Comparison of ENCODE assay signal across 2 cellular contexts in the genomic region with DNA sequence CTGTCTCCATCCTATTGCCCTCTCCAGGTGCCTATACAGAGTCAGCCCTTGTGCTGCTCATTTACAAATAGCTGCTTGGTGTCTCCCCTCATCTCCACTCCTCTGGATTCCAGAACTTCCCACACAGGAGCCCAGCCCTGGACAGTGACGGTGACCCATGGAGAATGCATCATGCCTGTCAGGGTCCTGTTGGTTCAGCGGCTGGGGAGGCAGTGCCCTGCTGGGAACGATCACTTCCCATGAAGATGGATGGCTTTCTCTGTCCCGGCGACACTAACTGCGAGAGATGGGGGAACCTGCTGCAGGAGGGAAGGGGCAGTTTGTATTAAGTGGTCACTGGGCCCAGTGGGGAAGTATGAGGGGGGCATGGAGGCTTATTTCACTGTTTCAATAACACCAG.
TF ChIP-seq lines count a peak whose summit lies in the region.

No MANE protein-coding gene starts in this region.

TF ChIP-seq in H1, 55 proteins besides CTCF, POLR2A, EP300 and RAD21 (continued from another document):
- TF ChIP-seq ZNF274 (IDR thresholded peaks at IDR 0.05; ENCODE audit: borderline replicate concordance, extremely low read depth, low read length), result no peak
- TF ChIP-seq CREB1 (IDR thresholded peaks at IDR 0.05), result no peak
- TF ChIP-seq CHD1 (IDR thresholded peaks at IDR 0.05; ENCODE audit: low read depth, low read length), result no peak
- TF ChIP-seq, protein P1, sequence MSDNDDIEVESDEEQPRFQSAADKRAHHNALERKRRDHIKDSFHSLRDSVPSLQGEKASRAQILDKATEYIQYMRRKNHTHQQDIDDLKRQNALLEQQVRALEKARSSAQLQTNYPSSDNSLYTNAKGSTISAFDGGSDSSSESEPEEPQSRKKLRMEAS (IDR thresholded peaks at IDR 0.05), result no peak
- TF ChIP-seq SAP30 (IDR thresholded peaks at IDR 0.05; ENCODE audit: insufficient read depth, insufficient replicate concordance, low read length), result no peak
- TF ChIP-seq FOSL1 (IDR thresholded peaks at IDR 0.05; ENCODE audit: insufficient read depth, low read depth, low read length), result no peak
- no peak for TF ChIP-seq TCF12 (IDR thresholded peaks at IDR 0.05; ENCODE audit: low read depth, low read length)
- no peak for TF ChIP-seq SIN3A (conservative IDR thresholded peaks at IDR 0.05 in 1 of 2, IDR thresholded peaks at IDR 0.05 in 1 of 2; ENCODE audit: low read depth in 1 of 2, low read length in 2 of 2)
- TF ChIP-seq CEBPB (IDR thresholded peaks at IDR 0.05; ENCODE audit: low read depth, low read length), result no peak
- no peak for TF ChIP-seq SIX5 (IDR thresholded peaks at IDR 0.05; ENCODE audit: low read depth, low read length)

TF ChIP-seq in HepG2, 621 proteins besides CTCF, POLR2A, EP300 and RAD21:
- TF ChIP-seq, protein P2, sequence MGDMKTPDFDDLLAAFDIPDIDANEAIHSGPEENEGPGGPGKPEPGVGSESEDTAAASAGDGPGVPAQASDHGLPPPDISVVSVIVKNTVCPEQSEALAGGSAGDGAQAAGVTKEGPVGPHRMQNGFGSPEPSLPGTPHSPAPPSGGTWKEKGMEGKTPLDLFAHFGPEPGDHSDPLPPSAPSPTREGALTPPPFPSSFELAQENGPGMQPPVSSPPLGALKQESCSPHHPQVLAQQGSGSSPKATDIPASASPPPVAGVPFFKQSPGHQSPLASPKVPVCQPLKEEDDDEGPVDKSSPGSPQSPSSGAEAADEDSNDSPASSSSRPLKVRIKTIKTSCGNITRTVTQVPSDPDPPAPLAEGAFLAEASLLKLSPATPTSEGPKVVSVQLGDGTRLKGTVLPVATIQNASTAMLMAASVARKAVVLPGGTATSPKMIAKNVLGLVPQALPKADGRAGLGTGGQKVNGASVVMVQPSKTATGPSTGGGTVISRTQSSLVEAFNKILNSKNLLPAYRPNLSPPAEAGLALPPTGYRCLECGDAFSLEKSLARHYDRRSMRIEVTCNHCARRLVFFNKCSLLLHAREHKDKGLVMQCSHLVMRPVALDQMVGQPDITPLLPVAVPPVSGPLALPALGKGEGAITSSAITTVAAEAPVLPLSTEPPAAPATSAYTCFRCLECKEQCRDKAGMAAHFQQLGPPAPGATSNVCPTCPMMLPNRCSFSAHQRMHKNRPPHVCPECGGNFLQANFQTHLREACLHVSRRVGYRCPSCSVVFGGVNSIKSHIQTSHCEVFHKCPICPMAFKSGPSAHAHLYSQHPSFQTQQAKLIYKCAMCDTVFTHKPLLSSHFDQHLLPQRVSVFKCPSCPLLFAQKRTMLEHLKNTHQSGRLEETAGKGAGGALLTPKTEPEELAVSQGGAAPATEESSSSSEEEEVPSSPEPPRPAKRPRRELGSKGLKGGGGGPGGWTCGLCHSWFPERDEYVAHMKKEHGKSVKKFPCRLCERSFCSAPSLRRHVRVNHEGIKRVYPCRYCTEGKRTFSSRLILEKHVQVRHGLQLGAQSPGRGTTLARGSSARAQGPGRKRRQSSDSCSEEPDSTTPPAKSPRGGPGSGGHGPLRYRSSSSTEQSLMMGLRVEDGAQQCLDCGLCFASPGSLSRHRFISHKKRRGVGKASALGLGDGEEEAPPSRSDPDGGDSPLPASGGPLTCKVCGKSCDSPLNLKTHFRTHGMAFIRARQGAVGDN (CRISPR knock-in tag; IDR thresholded peaks at IDR 0.05), result 0 out of 2 replicates have a peak, but pooled peaks have one; percentile 9
- no peak for TF ChIP-seq ADNP (CRISPR knock-in tag; IDR thresholded peaks at IDR 0.05)
